ENCODE assay signal across 1 cellular context in genomic region chr1:225466848-225467192, GRCh38.
TF ChIP-seq lines count a peak whose summit lies in the region.

No MANE protein-coding gene starts in this region.

TF ChIP-seq in K562, 482 proteins besides CTCF, POLR2A, EP300 and RAD21 (continued from another document and continues in another):
- TF ChIP-seq CHAMP1 (IDR thresholded peaks at IDR 0.05) (no peak), ATF1 (CRISPR knock-in tag; IDR thresholded peaks at IDR 0.05) (no peak), ATF1 (tag; IDR thresholded peaks at IDR 0.05) (no peak; the same call in 1 of the 2 replicates), EHMT2 (IDR thresholded peaks at IDR 0.05) (no peak), ELK3 (CRISPR knock-in tag; IDR thresholded peaks at IDR 0.05) (no peak), ZNF239 (CRISPR knock-in tag; IDR thresholded peaks at IDR 0.05) (peak; percentile 87), KDM2B (CRISPR knock-in tag; IDR thresholded peaks at IDR 0.05) (no peak), AFF1 (IDR thresholded peaks at IDR 0.05; ENCODE audit: low read depth in 1 of 2, partially characterized antibody in 2 of 2) (no peak), NFXL1 (CRISPR knock-in tag; IDR thresholded peaks at IDR 0.05) (peak; percentile 88), ZBTB17 (CRISPR knock-in tag; IDR thresholded peaks at IDR 0.05) (peak; percentile 81; the same call in 1 of the 2 replicates), POLR2AphosphoS5 (IDR thresholded peaks at IDR 0.05; ENCODE audit: control insufficient read depth, insufficient read depth, low read depth, low read length) (no peak), TAL1 (IDR thresholded peaks at IDR 0.05) (no peak), CTCFL (IDR thresholded peaks at IDR 0.05; ENCODE audit: borderline replicate concordance, insufficient read depth, low read depth, low read length, poor library complexity, severe bottlenecking) (no peak), E2F8 (IDR thresholded peaks at IDR 0.05; ENCODE audit: low read depth, partially characterized antibody) (no peak), MNT (conservative IDR thresholded peaks at IDR 0.05) (no peak), ZC3H4 (CRISPR knock-in tag; IDR thresholded peaks at IDR 0.05; ENCODE audit: borderline replicate concordance) (no peak), ZFP36 (IDR thresholded peaks at IDR 0.05; ENCODE audit: low read depth, low read length, partially characterized antibody) (no peak), NFATC3 (IDR thresholded peaks at IDR 0.05) (no peak), HIVEP1 (CRISPR knock-in tag; IDR thresholded peaks at IDR 0.05) (peak; percentile 89), RUNX1 (IDR thresholded peaks at IDR 0.05; ENCODE audit: low read depth) (no peak), KAT2B (IDR thresholded peaks at IDR 0.05; ENCODE audit: low read depth, low read length) (no peak), POLR2AphosphoS2 (IDR thresholded peaks at IDR 0.05; ENCODE audit: low read length) (no peak), HEY1 (CRISPR knock-in tag; IDR thresholded peaks at IDR 0.05; ENCODE audit: borderline replicate concordance) (no peak), CBX5 (IDR thresholded peaks at IDR 0.05; ENCODE audit: borderline replicate concordance, low read depth) (no peak), ZNF740 (CRISPR knock-in tag; IDR thresholded peaks at IDR 0.05) (no peak), ZNF740 (tag; IDR thresholded peaks at IDR 0.05) (peak in 1 of 2 experiments; percentile 97; a peak in 2 of 4 replicates), ZBTB9 (CRISPR knock-in tag; IDR thresholded peaks at IDR 0.05) (peak; percentile 96), CEBPB (tag; IDR thresholded peaks at IDR 0.05) (no peak), NR2F6 (CRISPR knock-in tag; IDR thresholded peaks at IDR 0.05) (no peak), PBX2 (CRISPR knock-in tag; IDR thresholded peaks at IDR 0.05; ENCODE audit: low read depth) (no peak), PBX2 (tag; conservative IDR thresholded peaks at IDR 0.05; ENCODE audit: low read depth) (peak; percentile 72), ZNF655 (CRISPR knock-in tag; IDR thresholded peaks at IDR 0.05) (no peak), MYNN (IDR thresholded peaks at IDR 0.05) (no peak), MYNN (CRISPR knock-in tag; IDR thresholded peaks at IDR 0.05) (no peak), PPARD (CRISPR knock-in tag; IDR thresholded peaks at IDR 0.05) (0 out of 2 replicates have a peak, but pooled peaks have one; percentile 30)
